ENCODE assay signal across 8 cellular contexts in the genomic region with DNA sequence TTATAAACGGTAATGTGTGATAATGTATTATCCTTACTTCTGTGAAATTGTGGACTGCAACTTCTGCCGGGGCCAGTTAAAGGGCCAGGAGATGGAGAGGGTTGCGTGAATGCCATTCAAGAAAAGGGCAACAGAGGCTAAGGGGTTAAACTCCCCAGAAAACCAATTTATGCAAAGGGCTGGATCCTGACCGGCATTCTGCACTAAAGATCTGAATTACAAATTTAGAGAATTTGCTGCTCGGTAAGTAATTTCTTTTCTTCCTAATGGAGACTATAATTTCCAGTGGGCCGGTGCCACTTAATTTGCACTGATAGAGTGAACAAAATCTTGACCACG.
DNase-seq lines count a peak whose midpoint lies in the region; ATAC-seq and TF ChIP-seq lines count a peak whose summit lies in the region.

No MANE protein-coding gene starts in this region.

- H3K36me3 ChIP-seq in tibial nerve = no peaks in the 10 kb centered on the region

- no peak for ATAC-seq in activated naive CD4-positive, alpha-beta T cell treated with anti-CD3 and anti-CD28 coated beads, Interleukin-2, amount 50 U/mL, for 72 hours
- ATAC-seq in foreskin keratinocyte = no peak

- H3K36me3 Mint-ChIP-seq in activated naive CD4-positive, alpha-beta T cell treated with anti-CD3 and anti-CD28 coated beads, Interleukin-2, amount 10 ng/mL, durations not matched to agents 7 days and 5 days = no peaks in the 10 kb centered on the region
- no peaks in the 10 kb centered on the region for H3K36me3 Mint-ChIP-seq in activated naive CD4-positive, alpha-beta T cell treated with anti-CD3 and anti-CD28 coated beads, Interleukin-2, amount 50 U/mL, for 72 hours
- no peaks in the 10 kb centered on the region for H3K36me3 Mint-ChIP-seq in brain
- H3K36me3 Mint-ChIP-seq in activated CD4-positive, alpha-beta memory T cell treated with anti-CD3 and anti-CD28 coated beads, Interleukin-2, amount 10 ng/mL, durations not matched to agents 7 days and 5 days (ENCODE audit: low read depth) = no peaks in the 10 kb centered on the region

- WGBS in tibial nerve, 2 donors = 18 to 38% methylated on average over 7 of the region's 7 CpGs

- no peaks in the 10 kb centered on the region for H3K9me3 ChIP-seq in tibial nerve

- peak overlapping the region; percentile 6 for H3K4me3 Mint-ChIP-seq in activated naive CD4-positive, alpha-beta T cell treated with anti-CD3 and anti-CD28 coated beads, Interleukin-2, amount 10 ng/mL, durations not matched to agents 7 days and 5 days
- H3K4me3 Mint-ChIP-seq in brain = peak overlapping the region; percentile 68 to 85 (median 83)
- no peak overlapping the region for H3K4me3 Mint-ChIP-seq in activated CD4-positive, alpha-beta memory T cell treated with anti-CD3 and anti-CD28 coated beads, Interleukin-2, amount 10 ng/mL, durations not matched to agents 7 days and 5 days

- H3K9me3 Mint-ChIP-seq in activated naive CD4-positive, alpha-beta T cell treated with anti-CD3 and anti-CD28 coated beads, Interleukin-2, amount 10 ng/mL, durations not matched to agents 7 days and 5 days = no peaks in the 10 kb centered on the region
- no peaks in the 10 kb centered on the region for H3K9me3 Mint-ChIP-seq in activated naive CD4-positive, alpha-beta T cell treated with anti-CD3 and anti-CD28 coated beads, Interleukin-2, amount 50 U/mL, for 72 hours
- H3K9me3 Mint-ChIP-seq in brain = no peaks in the 10 kb centered on the region
- H3K9me3 Mint-ChIP-seq in activated CD4-positive, alpha-beta memory T cell treated with anti-CD3 and anti-CD28 coated beads, Interleukin-2, amount 10 ng/mL, durations not matched to agents 7 days and 5 days = no peaks in the 10 kb centered on the region

- DNase-seq in activated naive CD4-positive, alpha-beta T cell treated with anti-CD3 and anti-CD28 coated beads, Interleukin-2, amount 10 ng/mL, durations not matched to agents 7 days and 5 days = no peak
- DNase-seq in activated naive CD4-positive, alpha-beta T cell treated with anti-CD3 and anti-CD28 coated beads, Interleukin-2, amount 50 U/mL, for 72 hours (ENCODE audit: low spot score in 2 of 2) = no peak
- DNase-seq in midbrain (lab: John Stamatoyannopoulos, UW) = peak; percentile 28
- no peak for DNase-seq in tibial nerve (ENCODE audit: low spot score in 2 of 2)
- DNase-seq in activated CD4-positive, alpha-beta memory T cell treated with anti-CD3 and anti-CD28 coated beads, Interleukin-2, amount 10 ng/mL, durations not matched to agents 7 days and 5 days = no peak
- no peak for DNase-seq in foreskin keratinocyte
- DNase-seq in 8988T = no peak

- H3K4me1 ChIP-seq in tibial nerve (peaks cover 3 to 57% (median 22%) of the 10 kb centered on the region in 4 donors), foreskin keratinocyte (no peaks in the 10 kb centered on the region)

- no peak for TF ChIP-seq EP300 in tibial nerve (IDR thresholded peaks at IDR 0.05)

- POLR2A ChIA-PET in activated CD4-positive, alpha-beta memory T cell treated with anti-CD3 and anti-CD28 coated beads, Interleukin-2, amount 10 ng/mL, durations not matched to agents 7 days and 5 days (lab: Charles Lee) = interaction anchor here (0.8 to 2.5 kb wide), 5 partner anchors 298 to 361 kb away, joined by 3 to 13 read pairs (median 6); a partner anchor contains a TSS

- TF ChIP-seq CTCF in brain (conservative IDR thresholded peaks at IDR 0.05) (no peak), tibial nerve (IDR thresholded peaks at IDR 0.05) (no peak), foreskin keratinocyte (conservative IDR thresholded peaks at IDR 0.05) (no peak)

- H3K27ac Mint-ChIP-seq in activated naive CD4-positive, alpha-beta T cell treated with anti-CD3 and anti-CD28 coated beads, Interleukin-2, amount 10 ng/mL, durations not matched to agents 7 days and 5 days = no peak overlapping the region
- H3K27ac Mint-ChIP-seq in activated naive CD4-positive, alpha-beta T cell treated with anti-CD3 and anti-CD28 coated beads, Interleukin-2, amount 50 U/mL, for 72 hours = no peak overlapping the region
- H3K27ac Mint-ChIP-seq in brain = peak overlapping the region; percentile 65 to 95 (median 88)
- H3K27ac Mint-ChIP-seq in activated CD4-positive, alpha-beta memory T cell treated with anti-CD3 and anti-CD28 coated beads, Interleukin-2, amount 10 ng/mL, durations not matched to agents 7 days and 5 days = no peak overlapping the region

- H3K27ac ChIP-seq in tibial nerve (peak overlapping the region; percentile 72 to 82 (median 78)), foreskin keratinocyte (no peak overlapping the region)

- peak overlapping the region in 2 of 4 donors; percentile 0 to 6 for H3K4me3 ChIP-seq in tibial nerve

- H3K27me3 Mint-ChIP-seq in activated naive CD4-positive, alpha-beta T cell treated with anti-CD3 and anti-CD28 coated beads, Interleukin-2, amount 10 ng/mL, durations not matched to agents 7 days and 5 days = no peaks in the 10 kb centered on the region
- peaks cover 3% of the 10 kb centered on the region for H3K27me3 Mint-ChIP-seq in brain
- no peaks in the 10 kb centered on the region for H3K27me3 Mint-ChIP-seq in activated CD4-positive, alpha-beta memory T cell treated with anti-CD3 and anti-CD28 coated beads, Interleukin-2, amount 10 ng/mL, durations not matched to agents 7 days and 5 days

- no peak for TF ChIP-seq POLR2A in tibial nerve (IDR thresholded peaks at IDR 0.05)

- CTCF ChIA-PET in activated naive CD4-positive, alpha-beta T cell treated with anti-CD3 and anti-CD28 coated beads, Interleukin-2, amount 10 ng/mL, durations not matched to agents 7 days and 5 days (lab: Charles Lee) = interaction anchor here (0.6 to 4.4 kb wide), 32 partner anchors 12 to 1548 kb away, joined by 3 to 35 read pairs (median 3); no protein-coding TSS in a partner anchor
- CTCF ChIA-PET in activated CD4-positive, alpha-beta memory T cell treated with anti-CD3 and anti-CD28 coated beads, Interleukin-2, amount 10 ng/mL, durations not matched to agents 7 days and 5 days (lab: Charles Lee) = interaction anchor here (0.6 to 10.3 kb wide), 32 partner anchors 9 to 645 kb away, joined by 3 to 100 read pairs (median 4); a partner anchor contains a TSS

- peaks cover 60% of the 10 kb centered on the region for H3K4me1 Mint-ChIP-seq in activated naive CD4-positive, alpha-beta T cell treated with anti-CD3 and anti-CD28 coated beads, Interleukin-2, amount 10 ng/mL, durations not matched to agents 7 days and 5 days
- peaks cover 62% of the 10 kb centered on the region for H3K4me1 Mint-ChIP-seq in brain
- H3K4me1 Mint-ChIP-seq in activated CD4-positive, alpha-beta memory T cell treated with anti-CD3 and anti-CD28 coated beads, Interleukin-2, amount 10 ng/mL, durations not matched to agents 7 days and 5 days = peaks cover 33% of the 10 kb centered on the region

- H3K27me3 ChIP-seq in tibial nerve (no peaks in the 10 kb centered on the region), foreskin keratinocyte (no peaks in the 10 kb centered on the region)

Comparison
In these comparisons a context has a peak if more than half of its experiments do, and no peak if none do; other contexts are left out.
1. H3K27ac Mint-ChIP-seq: peak in brain (5 of 5); none in activated naive CD4-positive, alpha-beta T cell treated with anti-CD3 and anti-CD28 coated beads, Interleukin-2, amount 10 ng/mL, durations not matched to agents 7 days and 5 days (single experiment), activated naive CD4-positive, alpha-beta T cell treated with anti-CD3 and anti-CD28 coated beads, Interleukin-2, amount 50 U/mL, for 72 hours (0 of 2) and activated CD4-positive, alpha-beta memory T cell treated with anti-CD3 and anti-CD28 coated beads, Interleukin-2, amount 10 ng/mL, durations not matched to agents 7 days and 5 days (single experiment).